ENCODE assay signal across 1 cellular context in genomic region chr16:67109407-67110135, GRCh38.
TF ChIP-seq lines count a peak whose summit lies in the region.

Gene PHAF1, plus strand, starts transcription at chr16:67109941. Its CDS starts 235 bp downstream, at chr16:67110176.

TF ChIP-seq in neural cell, 6 proteins besides CTCF, POLR2A, EP300 and RAD21:
- TF ChIP-seq, protein P1, sequence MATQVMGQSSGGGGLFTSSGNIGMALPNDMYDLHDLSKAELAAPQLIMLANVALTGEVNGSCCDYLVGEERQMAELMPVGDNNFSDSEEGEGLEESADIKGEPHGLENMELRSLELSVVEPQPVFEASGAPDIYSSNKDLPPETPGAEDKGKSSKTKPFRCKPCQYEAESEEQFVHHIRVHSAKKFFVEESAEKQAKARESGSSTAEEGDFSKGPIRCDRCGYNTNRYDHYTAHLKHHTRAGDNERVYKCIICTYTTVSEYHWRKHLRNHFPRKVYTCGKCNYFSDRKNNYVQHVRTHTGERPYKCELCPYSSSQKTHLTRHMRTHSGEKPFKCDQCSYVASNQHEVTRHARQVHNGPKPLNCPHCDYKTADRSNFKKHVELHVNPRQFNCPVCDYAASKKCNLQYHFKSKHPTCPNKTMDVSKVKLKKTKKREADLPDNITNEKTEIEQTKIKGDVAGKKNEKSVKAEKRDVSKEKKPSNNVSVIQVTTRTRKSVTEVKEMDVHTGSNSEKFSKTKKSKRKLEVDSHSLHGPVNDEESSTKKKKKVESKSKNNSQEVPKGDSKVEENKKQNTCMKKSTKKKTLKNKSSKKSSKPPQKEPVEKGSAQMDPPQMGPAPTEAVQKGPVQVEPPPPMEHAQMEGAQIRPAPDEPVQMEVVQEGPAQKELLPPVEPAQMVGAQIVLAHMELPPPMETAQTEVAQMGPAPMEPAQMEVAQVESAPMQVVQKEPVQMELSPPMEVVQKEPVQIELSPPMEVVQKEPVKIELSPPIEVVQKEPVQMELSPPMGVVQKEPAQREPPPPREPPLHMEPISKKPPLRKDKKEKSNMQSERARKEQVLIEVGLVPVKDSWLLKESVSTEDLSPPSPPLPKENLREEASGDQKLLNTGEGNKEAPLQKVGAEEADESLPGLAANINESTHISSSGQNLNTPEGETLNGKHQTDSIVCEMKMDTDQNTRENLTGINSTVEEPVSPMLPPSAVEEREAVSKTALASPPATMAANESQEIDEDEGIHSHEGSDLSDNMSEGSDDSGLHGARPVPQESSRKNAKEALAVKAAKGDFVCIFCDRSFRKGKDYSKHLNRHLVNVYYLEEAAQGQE (IDR thresholded peaks at IDR 0.05; ENCODE audit: borderline replicate concordance): peak; percentile 66
- peak; percentile 86 for TF ChIP-seq POLR2AphosphoS5 (IDR thresholded peaks at IDR 0.05)
- TF ChIP-seq MXI1 (conservative IDR thresholded peaks at IDR 0.05; ENCODE audit: poor library complexity, severe bottlenecking): peak; percentile 87
- peak; percentile 81 for TF ChIP-seq TAF1 (IDR thresholded peaks at IDR 0.05; ENCODE audit: low read depth)
- no peak for TF ChIP-seq EZH2 (IDR thresholded peaks at IDR 0.05; ENCODE audit: borderline replicate concordance, insufficient read depth, low read length, poor library complexity, severe bottlenecking)
- TF ChIP-seq SMC3 (conservative IDR thresholded peaks at IDR 0.05; ENCODE audit: poor library complexity): peak; percentile 31
